In the genomic region with DNA sequence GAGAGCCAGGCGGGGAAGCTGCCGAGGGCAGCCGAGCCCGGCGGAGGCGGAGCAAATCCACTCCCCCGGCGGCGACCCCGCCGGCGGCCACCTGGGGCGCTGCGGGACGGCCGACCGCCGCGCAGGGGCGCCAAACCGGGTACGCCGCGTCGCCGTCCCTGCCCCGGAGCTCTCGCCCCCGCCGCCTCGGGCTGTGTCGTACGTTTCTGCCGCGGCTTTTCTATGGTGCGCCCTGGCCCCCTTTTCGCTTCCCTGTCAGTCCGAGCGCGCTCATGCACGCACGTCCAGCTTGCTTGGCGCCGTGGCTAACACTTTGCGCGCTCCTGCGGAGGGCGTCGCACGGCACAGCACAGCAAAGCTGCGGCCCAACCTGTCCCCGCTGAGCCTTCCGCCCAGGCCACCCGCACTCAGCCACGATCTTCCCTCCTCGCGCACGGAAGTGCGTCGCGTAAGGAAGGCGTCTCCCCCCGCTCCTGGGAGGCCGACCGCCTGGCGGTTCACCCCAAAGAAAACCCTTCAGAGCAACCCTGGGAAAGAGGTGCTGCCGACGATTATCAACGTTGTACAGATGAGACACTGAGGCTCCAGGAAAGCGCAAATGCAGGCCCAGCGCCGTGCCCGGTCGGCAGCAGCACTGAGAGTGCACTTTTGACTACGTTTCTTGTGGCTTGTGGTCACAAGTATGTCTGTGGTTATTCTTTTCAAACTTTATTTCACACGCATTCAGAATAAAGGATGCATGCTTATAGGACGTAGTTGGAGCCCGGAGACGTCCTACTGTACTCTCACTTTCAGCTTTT, we compare ENCODE assay signal across 1 cellular context.
A peak's percentile ranks its signal among the peaks of the same experiment; 100 is the strongest.
TF ChIP-seq lines count a peak whose summit lies in the region.

A gene (minus strand): TSS at position 48 of the 800 bp plus-strand sequence. CDS start 1,857 bp downstream, outside the sequence.

TF ChIP-seq in HepG2, 621 proteins besides CTCF, POLR2A, EP300 and RAD21 (continued from another document and continues in another):
- TF ChIP-seq, protein P1, sequence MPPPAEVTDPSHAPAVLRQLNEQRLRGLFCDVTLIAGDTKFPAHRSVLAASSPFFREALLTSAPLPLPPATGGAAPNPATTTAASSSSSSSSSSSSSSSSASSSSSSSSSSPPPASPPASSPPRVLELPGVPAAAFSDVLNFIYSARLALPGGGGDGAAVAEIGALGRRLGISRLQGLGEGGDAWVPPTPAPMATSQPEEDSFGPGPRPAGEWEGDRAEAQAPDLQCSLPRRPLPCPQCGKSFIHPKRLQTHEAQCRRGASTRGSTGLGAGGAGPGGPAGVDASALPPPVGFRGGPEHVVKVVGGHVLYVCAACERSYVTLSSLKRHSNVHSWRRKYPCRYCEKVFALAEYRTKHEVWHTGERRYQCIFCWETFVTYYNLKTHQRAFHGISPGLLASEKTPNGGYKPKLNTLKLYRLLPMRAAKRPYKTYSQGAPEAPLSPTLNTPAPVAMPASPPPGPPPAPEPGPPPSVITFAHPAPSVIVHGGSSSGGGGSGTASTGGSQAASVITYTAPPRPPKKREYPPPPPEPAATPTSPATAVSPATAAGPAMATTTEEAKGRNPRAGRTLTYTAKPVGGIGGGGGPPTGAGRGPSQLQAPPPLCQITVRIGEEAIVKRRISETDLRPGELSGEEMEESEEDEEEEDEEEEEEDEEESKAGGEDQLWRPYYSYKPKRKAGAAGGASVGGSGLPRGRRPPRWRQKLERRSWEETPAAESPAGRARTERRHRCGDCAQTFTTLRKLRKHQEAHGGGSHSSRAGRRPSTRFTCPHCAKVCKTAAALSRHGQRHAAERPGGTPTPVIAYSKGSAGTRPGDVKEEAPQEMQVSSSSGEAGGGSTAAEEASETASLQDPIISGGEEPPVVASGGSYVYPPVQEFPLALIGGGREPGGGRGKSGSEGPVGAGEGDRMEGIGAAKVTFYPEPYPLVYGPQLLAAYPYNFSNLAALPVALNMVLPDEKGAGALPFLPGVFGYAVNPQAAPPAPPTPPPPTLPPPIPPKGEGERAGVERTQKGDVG (CRISPR knock-in tag; IDR thresholded peaks at IDR 0.05; ENCODE audit: borderline replicate concordance): peak; percentile 100
- TF ChIP-seq, protein P2, sequence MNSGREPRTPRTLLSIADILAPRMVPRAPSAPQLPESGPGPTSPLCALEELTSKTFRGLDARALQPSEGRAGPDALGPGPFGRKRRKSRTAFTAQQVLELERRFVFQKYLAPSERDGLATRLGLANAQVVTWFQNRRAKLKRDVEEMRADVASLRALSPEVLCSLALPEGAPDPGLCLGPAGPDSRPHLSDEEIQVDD (CRISPR knock-in tag; IDR thresholded peaks at IDR 0.05; ENCODE audit: borderline replicate concordance): peak; percentile 99
- TF ChIP-seq ZNF891 (CRISPR knock-in tag; IDR thresholded peaks at IDR 0.05) (peak; percentile 99), RFXAP (CRISPR knock-in tag; IDR thresholded peaks at IDR 0.05; ENCODE audit: borderline replicate concordance) (peak; percentile 92), ZZZ3 (CRISPR knock-in tag; IDR thresholded peaks at IDR 0.05; ENCODE audit: borderline replicate concordance) (peak; percentile 98), ZNF510 (CRISPR knock-in tag; IDR thresholded peaks at IDR 0.05; ENCODE audit: low read depth) (peak; percentile 98), ZFP36L2 (CRISPR knock-in tag; IDR thresholded peaks at IDR 0.05) (peak; percentile 93; the same call in 1 of the 2 replicates), ZNF776 (CRISPR knock-in tag; IDR thresholded peaks at IDR 0.05) (peak; percentile 100), PAF1 (CRISPR knock-in tag; IDR thresholded peaks at IDR 0.05) (peak; percentile 82; the same call in 1 of the 2 replicates), NFYB (CRISPR knock-in tag; IDR thresholded peaks at IDR 0.05) (peak; percentile 69), MLLT10 (CRISPR knock-in tag; IDR thresholded peaks at IDR 0.05) (0 out of 2 replicates have a peak, but pooled peaks have one; percentile 13), SOX5 (CRISPR knock-in tag; IDR thresholded peaks at IDR 0.05; ENCODE audit: borderline replicate concordance) (peak; percentile 81), SMARCC2 (IDR thresholded peaks at IDR 0.05) (no peak; the same call in 1 of the 2 replicates), IKZF4 (CRISPR knock-in tag; IDR thresholded peaks at IDR 0.05; ENCODE audit: borderline replicate concordance, low read depth, not compliant biosample characterization) (peak; percentile 96), JUND (CRISPR knock-in tag; IDR thresholded peaks at IDR 0.05) (peak; percentile 90; the same call in 1 of the 2 replicates), ZFY (CRISPR knock-in tag; IDR thresholded peaks at IDR 0.05) (peak; percentile 95), ZSCAN29 (CRISPR knock-in tag; conservative IDR thresholded peaks at IDR 0.05) (peak; percentile 99), SAFB2 (CRISPR knock-in tag; IDR thresholded peaks at IDR 0.05; ENCODE audit: borderline replicate concordance, low read depth) (peak; percentile 99), KDM1A (CRISPR knock-in tag; IDR thresholded peaks at IDR 0.05) (peak; percentile 91), ATF1 (CRISPR knock-in tag; IDR thresholded peaks at IDR 0.05) (peak; percentile 49; the same call in 1 of the 2 replicates)
- TF ChIP-seq, protein P3, sequence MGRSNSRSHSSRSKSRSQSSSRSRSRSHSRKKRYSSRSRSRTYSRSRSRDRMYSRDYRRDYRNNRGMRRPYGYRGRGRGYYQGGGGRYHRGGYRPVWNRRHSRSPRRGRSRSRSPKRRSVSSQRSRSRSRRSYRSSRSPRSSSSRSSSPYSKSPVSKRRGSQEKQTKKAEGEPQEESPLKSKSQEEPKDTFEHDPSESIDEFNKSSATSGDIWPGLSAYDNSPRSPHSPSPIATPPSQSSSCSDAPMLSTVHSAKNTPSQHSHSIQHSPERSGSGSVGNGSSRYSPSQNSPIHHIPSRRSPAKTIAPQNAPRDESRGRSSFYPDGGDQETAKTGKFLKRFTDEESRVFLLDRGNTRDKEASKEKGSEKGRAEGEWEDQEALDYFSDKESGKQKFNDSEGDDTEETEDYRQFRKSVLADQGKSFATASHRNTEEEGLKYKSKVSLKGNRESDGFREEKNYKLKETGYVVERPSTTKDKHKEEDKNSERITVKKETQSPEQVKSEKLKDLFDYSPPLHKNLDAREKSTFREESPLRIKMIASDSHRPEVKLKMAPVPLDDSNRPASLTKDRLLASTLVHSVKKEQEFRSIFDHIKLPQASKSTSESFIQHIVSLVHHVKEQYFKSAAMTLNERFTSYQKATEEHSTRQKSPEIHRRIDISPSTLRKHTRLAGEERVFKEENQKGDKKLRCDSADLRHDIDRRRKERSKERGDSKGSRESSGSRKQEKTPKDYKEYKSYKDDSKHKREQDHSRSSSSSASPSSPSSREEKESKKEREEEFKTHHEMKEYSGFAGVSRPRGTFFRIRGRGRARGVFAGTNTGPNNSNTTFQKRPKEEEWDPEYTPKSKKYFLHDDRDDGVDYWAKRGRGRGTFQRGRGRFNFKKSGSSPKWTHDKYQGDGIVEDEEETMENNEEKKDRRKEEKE (IDR thresholded peaks at IDR 0.05): no peak
- TF ChIP-seq, protein P4, sequence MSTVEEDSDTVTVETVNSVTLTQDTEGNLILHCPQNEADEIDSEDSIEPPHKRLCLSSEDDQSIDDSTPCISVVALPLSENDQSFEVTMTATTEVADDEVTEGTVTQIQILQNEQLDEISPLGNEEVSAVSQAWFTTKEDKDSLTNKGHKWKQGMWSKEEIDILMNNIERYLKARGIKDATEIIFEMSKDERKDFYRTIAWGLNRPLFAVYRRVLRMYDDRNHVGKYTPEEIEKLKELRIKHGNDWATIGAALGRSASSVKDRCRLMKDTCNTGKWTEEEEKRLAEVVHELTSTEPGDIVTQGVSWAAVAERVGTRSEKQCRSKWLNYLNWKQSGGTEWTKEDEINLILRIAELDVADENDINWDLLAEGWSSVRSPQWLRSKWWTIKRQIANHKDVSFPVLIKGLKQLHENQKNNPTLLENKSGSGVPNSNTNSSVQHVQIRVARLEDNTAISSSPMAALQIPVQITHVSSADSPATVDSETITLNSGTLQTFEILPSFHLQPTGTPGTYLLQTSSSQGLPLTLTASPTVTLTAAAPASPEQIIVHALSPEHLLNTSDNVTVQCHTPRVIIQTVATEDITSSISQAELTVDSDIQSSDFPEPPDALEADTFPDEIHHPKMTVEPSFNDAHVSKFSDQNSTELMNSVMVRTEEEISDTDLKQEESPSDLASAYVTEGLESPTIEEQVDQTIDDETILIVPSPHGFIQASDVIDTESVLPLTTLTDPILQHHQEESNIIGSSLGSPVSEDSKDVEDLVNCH (CRISPR knock-in tag; IDR thresholded peaks at IDR 0.05): peak; percentile 89; the same call in 1 of the 2 replicates
- TF ChIP-seq, protein P5, sequence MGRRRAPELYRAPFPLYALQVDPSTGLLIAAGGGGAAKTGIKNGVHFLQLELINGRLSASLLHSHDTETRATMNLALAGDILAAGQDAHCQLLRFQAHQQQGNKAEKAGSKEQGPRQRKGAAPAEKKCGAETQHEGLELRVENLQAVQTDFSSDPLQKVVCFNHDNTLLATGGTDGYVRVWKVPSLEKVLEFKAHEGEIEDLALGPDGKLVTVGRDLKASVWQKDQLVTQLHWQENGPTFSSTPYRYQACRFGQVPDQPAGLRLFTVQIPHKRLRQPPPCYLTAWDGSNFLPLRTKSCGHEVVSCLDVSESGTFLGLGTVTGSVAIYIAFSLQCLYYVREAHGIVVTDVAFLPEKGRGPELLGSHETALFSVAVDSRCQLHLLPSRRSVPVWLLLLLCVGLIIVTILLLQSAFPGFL (CRISPR knock-in tag; IDR thresholded peaks at IDR 0.05): peak; percentile 39; the same call in 1 of the 2 replicates
- TF ChIP-seq, protein P6, sequence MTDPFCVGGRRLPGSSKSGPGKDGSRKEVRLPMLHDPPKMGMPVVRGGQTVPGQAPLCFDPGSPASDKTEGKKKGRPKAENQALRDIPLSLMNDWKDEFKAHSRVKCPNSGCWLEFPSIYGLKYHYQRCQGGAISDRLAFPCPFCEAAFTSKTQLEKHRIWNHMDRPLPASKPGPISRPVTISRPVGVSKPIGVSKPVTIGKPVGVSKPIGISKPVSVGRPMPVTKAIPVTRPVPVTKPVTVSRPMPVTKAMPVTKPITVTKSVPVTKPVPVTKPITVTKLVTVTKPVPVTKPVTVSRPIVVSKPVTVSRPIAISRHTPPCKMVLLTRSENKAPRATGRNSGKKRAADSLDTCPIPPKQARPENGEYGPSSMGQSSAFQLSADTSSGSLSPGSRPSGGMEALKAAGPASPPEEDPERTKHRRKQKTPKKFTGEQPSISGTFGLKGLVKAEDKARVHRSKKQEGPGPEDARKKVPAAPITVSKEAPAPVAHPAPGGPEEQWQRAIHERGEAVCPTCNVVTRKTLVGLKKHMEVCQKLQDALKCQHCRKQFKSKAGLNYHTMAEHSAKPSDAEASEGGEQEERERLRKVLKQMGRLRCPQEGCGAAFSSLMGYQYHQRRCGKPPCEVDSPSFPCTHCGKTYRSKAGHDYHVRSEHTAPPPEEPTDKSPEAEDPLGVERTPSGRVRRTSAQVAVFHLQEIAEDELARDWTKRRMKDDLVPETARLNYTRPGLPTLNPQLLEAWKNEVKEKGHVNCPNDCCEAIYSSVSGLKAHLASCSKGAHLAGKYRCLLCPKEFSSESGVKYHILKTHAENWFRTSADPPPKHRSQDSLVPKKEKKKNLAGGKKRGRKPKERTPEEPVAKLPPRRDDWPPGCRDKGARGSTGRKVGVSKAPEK (CRISPR knock-in tag; IDR thresholded peaks at IDR 0.05; ENCODE audit: borderline replicate concordance): peak; percentile 99; the same call in 1 of the 2 replicates
- TF ChIP-seq, protein P7, sequence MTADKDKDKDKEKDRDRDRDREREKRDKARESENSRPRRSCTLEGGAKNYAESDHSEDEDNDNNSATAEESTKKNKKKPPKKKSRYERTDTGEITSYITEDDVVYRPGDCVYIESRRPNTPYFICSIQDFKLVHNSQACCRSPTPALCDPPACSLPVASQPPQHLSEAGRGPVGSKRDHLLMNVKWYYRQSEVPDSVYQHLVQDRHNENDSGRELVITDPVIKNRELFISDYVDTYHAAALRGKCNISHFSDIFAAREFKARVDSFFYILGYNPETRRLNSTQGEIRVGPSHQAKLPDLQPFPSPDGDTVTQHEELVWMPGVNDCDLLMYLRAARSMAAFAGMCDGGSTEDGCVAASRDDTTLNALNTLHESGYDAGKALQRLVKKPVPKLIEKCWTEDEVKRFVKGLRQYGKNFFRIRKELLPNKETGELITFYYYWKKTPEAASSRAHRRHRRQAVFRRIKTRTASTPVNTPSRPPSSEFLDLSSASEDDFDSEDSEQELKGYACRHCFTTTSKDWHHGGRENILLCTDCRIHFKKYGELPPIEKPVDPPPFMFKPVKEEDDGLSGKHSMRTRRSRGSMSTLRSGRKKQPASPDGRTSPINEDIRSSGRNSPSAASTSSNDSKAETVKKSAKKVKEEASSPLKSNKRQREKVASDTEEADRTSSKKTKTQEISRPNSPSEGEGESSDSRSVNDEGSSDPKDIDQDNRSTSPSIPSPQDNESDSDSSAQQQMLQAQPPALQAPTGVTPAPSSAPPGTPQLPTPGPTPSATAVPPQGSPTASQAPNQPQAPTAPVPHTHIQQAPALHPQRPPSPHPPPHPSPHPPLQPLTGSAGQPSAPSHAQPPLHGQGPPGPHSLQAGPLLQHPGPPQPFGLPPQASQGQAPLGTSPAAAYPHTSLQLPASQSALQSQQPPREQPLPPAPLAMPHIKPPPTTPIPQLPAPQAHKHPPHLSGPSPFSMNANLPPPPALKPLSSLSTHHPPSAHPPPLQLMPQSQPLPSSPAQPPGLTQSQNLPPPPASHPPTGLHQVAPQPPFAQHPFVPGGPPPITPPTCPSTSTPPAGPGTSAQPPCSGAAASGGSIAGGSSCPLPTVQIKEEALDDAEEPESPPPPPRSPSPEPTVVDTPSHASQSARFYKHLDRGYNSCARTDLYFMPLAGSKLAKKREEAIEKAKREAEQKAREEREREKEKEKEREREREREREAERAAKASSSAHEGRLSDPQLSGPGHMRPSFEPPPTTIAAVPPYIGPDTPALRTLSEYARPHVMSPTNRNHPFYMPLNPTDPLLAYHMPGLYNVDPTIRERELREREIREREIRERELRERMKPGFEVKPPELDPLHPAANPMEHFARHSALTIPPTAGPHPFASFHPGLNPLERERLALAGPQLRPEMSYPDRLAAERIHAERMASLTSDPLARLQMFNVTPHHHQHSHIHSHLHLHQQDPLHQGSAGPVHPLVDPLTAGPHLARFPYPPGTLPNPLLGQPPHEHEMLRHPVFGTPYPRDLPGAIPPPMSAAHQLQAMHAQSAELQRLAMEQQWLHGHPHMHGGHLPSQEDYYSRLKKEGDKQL (CRISPR knock-in tag; IDR thresholded peaks at IDR 0.05; ENCODE audit: low read depth): peak; percentile 78; the same call in 1 of the 2 replicates
- TF ChIP-seq, protein P8, sequence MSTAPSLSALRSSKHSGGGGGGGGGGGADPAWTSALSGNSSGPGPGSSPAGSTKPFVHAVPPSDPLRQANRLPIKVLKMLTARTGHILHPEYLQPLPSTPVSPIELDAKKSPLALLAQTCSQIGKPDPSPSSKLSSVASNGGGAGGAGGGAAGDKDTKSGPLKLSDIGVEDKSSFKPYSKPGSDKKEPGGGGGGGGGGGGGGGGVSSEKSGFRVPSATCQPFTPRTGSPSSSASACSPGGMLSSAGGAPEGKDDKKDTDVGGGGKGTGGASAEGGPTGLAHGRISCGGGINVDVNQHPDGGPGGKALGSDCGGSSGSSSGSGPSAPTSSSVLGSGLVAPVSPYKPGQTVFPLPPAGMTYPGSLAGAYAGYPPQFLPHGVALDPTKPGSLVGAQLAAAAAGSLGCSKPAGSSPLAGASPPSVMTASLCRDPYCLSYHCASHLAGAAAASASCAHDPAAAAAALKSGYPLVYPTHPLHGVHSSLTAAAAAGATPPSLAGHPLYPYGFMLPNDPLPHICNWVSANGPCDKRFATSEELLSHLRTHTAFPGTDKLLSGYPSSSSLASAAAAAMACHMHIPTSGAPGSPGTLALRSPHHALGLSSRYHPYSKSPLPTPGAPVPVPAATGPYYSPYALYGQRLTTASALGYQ (CRISPR knock-in tag; IDR thresholded peaks at IDR 0.05): peak; percentile 96
- TF ChIP-seq, protein P9, sequence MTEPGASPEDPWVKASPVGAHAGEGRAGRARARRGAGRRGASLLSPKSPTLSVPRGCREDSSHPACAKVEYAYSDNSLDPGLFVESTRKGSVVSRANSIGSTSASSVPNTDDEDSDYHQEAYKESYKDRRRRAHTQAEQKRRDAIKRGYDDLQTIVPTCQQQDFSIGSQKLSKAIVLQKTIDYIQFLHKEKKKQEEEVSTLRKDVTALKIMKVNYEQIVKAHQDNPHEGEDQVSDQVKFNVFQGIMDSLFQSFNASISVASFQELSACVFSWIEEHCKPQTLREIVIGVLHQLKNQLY (CRISPR knock-in tag; IDR thresholded peaks at IDR 0.05): peak; percentile 63; the same call in 1 of the 2 replicates
